ENCODE assay signal across 19 cellular contexts in the genomic region with DNA sequence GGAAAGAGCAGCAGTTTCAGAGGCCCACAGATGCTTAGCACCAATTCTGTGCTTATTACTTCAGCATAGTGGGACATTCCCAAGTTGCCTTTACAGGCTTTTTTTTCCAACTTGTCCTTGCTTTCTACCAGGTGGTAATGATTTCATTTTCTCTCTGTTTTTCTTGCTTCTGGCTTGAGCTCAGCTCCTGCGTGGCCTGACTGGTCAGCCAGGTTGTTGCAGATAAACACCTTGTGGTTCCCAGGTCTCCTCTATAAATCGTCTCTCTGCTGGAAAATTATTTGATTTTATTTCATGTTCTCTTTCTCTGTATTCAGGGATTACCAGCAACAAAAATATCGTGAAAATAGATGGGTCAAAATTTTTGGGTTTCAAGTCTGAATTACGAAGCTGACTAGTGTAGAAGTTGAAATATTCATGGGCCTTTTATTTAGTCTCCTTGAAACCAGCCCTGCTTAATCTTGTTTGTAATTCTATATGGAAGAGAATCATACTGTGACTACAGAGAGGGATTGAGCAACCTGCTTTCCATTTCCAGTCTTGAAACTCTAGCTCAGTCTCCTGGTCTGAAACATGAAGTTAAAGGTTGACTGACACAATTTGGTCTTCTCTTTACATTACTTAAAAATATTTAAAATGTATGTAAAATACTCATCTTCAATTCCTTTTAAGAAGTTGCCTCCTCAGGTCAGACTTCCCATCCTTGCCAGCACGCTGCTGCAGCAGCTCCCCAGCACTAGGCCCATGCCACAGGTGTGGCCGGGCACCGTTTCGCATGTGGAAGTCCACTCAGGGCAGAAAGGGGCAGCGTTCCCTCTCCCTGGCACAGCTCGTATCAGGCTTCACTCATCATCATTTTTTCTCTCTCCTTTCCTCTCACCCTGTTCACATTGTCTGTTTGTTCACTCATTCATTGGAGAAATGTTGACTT. TPM values are rescaled to one million over a fixed set of nuclear protein-coding genes. Genes with fewer than 3 reads are reported as not detected.
A peak's percentile ranks its signal among the peaks of the same experiment; 100 is the strongest.
DNase-seq lines count a peak whose midpoint lies in the region; ATAC-seq and TF ChIP-seq lines count a peak whose summit lies in the region.
"Had no signal": no experiment of that assay in that cellular context is flagged by ENCODE, and none has a peak within 500 bp of the region (broad histone marks: within the 10 kb centered on the region; RNA-seq: fewer than 3 reads in every experiment).

No MANE protein-coding gene starts in this region.

- H3K27ac ChIP-seq in heart left ventricle (peak overlapping the region in 7 of 12 donors; percentile 11 to 71 (median 20)), body of pancreas (peak overlapping the region in 3 of 4 donors; percentile 27 to 70 (median 59)), lower lobe of right lung (peak overlapping the region; percentile 7), thyroid gland (peak overlapping the region in 2 of 3 donors; percentile 6 to 29), sigmoid colon (peak overlapping the region in 1 of 4 donors; percentile 11)
- H3K27ac ChIP-seq: A549 had no signal

- H3K4me1 ChIP-seq in heart left ventricle (peaks cover 0 to 62% (median 31%) of the 10 kb centered on the region in 12 donors), body of pancreas (peaks cover 39% of the 10 kb centered on the region), lower lobe of right lung (peaks cover 51% of the 10 kb centered on the region), thyroid gland (peaks cover 12 to 38% of the 10 kb centered on the region in 2 donors), sigmoid colon (peaks cover 0 to 30% (median 16%) of the 10 kb centered on the region in 4 donors)
- H3K4me1 ChIP-seq: A549 had no signal

- TF ChIP-seq CTCF in heart left ventricle (IDR thresholded peaks at IDR 0.05) (no peak), body of pancreas (IDR thresholded peaks at IDR 0.05) (no peak), lower lobe of right lung (IDR thresholded peaks at IDR 0.05) (no peak), thyroid gland (IDR thresholded peaks at IDR 0.05) (no peak), sigmoid colon (IDR thresholded peaks at IDR 0.05) (no peak)

- no peaks in the 10 kb centered on the region for H3K27me3 ChIP-seq in heart left ventricle
- no peaks in the 10 kb centered on the region for H3K27me3 ChIP-seq in body of pancreas
- no peaks in the 10 kb centered on the region for H3K27me3 ChIP-seq in lower lobe of right lung (ENCODE audit: low read depth)
- no peaks in the 10 kb centered on the region for H3K27me3 ChIP-seq in thyroid gland
- H3K27me3 ChIP-seq in sigmoid colon = no peaks in the 10 kb centered on the region

- intact Hi-C loops in heart left ventricle (cut with DNase I) = no loop called here
- intact Hi-C loops in left cardiac atrium (cut with DNase I) = no loop called here
- intact Hi-C loops in body of pancreas (cut with DNase I) = no loop called here
- intact Hi-C loops in lower lobe of right lung (cut with DNase I) = no loop called here
- intact Hi-C loops in thyroid gland (cut with DNase I) = no loop called here
- intact Hi-C loops in sigmoid colon (cut with DNase I) = no loop called here

- no peaks in the 10 kb centered on the region for H3K9me3 ChIP-seq in heart left ventricle
- H3K9me3 ChIP-seq in body of pancreas = no peaks in the 10 kb centered on the region
- no peaks in the 10 kb centered on the region for H3K9me3 ChIP-seq in lower lobe of right lung
- H3K9me3 ChIP-seq in thyroid gland = no peaks in the 10 kb centered on the region
- H3K9me3 ChIP-seq in sigmoid colon = no peaks in the 10 kb centered on the region
- H3K9me3 ChIP-seq: A549 had no signal

- TF ChIP-seq POLR2A in heart left ventricle (IDR thresholded peaks at IDR 0.05) (no peak), body of pancreas (IDR thresholded peaks at IDR 0.05) (peak in 1 of 3 donors; percentile 30), thyroid gland (IDR thresholded peaks at IDR 0.05) (no peak), sigmoid colon (IDR thresholded peaks at IDR 0.05) (no peak)

- H3K4me3 ChIP-seq in heart left ventricle = no peak overlapping the region
- H3K4me3 ChIP-seq in body of pancreas = no peak overlapping the region
- no peak overlapping the region for H3K4me3 ChIP-seq in lower lobe of right lung
- no peak overlapping the region for H3K4me3 ChIP-seq in thyroid gland (replicated peaks in 1 of 3)
- no peak overlapping the region for H3K4me3 ChIP-seq in sigmoid colon
- H3K4me3 ChIP-seq: A549 had no signal

- ATAC-seq in heart left ventricle = no peak
- ATAC-seq in left cardiac atrium = no peak
- peak; percentile 53 for ATAC-seq in body of pancreas
- ATAC-seq in lower lobe of right lung = no peak
- ATAC-seq in HG03342 (IDR thresholded peaks at IDR 0.05; ENCODE audit: unreplicated experiment) = no peak
- ATAC-seq: A549 had no signal

- TF ChIP-seq EP300 in sigmoid colon (IDR thresholded peaks at IDR 0.05) = no peak

- 73 to 76% (median 74%) methylated on average over 10 of the region's 10 CpGs for WGBS in heart left ventricle, 4 donors
- 54% methylated on average over 10 of the region's 10 CpGs for WGBS in body of pancreas, 2 donors
- WGBS in thyroid gland, 2 donors = 66 to 72% methylated on average over 10 of the region's 10 CpGs
- WGBS in sigmoid colon, 2 donors = 73 to 75% methylated on average over 10 of the region's 10 CpGs

- H3K36me3 ChIP-seq in heart left ventricle (peaks cover 0 to 7% (median 0%) of the 10 kb centered on the region in 9 donors), body of pancreas (replicated peaks in 1 of 2; ENCODE audit: insufficient read depth in 1 of 2, low read depth in 2 of 2) (no peaks in the 10 kb centered on the region), lower lobe of right lung (peaks cover under 1% of the 10 kb centered on the region), thyroid gland (no peaks in the 10 kb centered on the region), sigmoid colon (peaks cover 0 to under 1% (median 0%) of the 10 kb centered on the region in 4 donors)

- DNase-seq in heart left ventricle (no peak), left cardiac atrium (no peak), body of pancreas (peak in 3 of 4 donors; percentile 36 to 72 (median 64)), lower lobe of right lung (no peak), thyroid gland (peak; percentile 43 to 52), sigmoid colon (no peak)
- DNase-seq in activated effector memory CD4-positive, alpha-beta T cell treated with Interleukin-2 at 50 U/mL for 16 hours = no peak
- DNase-seq: activated gamma-delta T cell; amygdala; CD4-positive, alpha-beta T cell; DMS79; immature natural killer cell; naive thymus-derived CD4-positive, alpha-beta T cell; NCI-H1048; NCI-H2029 treated with DMSO at 0.1 percent for 48 hours; NCI-H524; OCI-M1 had no signal

RNA-seq across cellular contexts. Expression of gene DUSP22, which starts 7.0 kb away (rescaled TPM):
- 10 to 100 TPM; 40.4 to 79.9 (median 48.2) TPM for total RNA-seq in heart left ventricle
- 10 to 100 TPM; 33.4 to 51.5 TPM for polyA plus RNA-seq in heart left ventricle
- 10 to 100 TPM; 53.9 to 57.4 TPM for total RNA-seq in left cardiac atrium
- total RNA-seq in body of pancreas = 10 to 100 TPM; 13.8 to 34.8 TPM
- total RNA-seq in lower lobe of right lung = 66.4 TPM
- total RNA-seq in thyroid gland = 10 to 100 TPM; 40.4 to 68.8 (median 59.4) TPM
- 100 to 1,000 TPM in 1 of 4 donors, 10 to 100 TPM in 3; 55.6 to 113 (median 80.5) TPM for total RNA-seq in sigmoid colon
- 10 to 100 TPM; 15.7 to 35.3 (median 32.4) TPM for polyA plus RNA-seq in sigmoid colon

Comparison
In these comparisons a context has a peak if more than half of its experiments do, and no peak if none do; other contexts are left out.
1. DNase-seq: peak in body of pancreas (3 of 4) and thyroid gland (2 of 2); none in heart left ventricle (0 of 5), left cardiac atrium (single experiment), lower lobe of right lung (single experiment), sigmoid colon (single experiment) and activated effector memory CD4-positive, alpha-beta T cell treated with Interleukin-2 at 50 U/mL for 16 hours (single experiment).